ENCODE assay signal across 30 cellular contexts in genomic region chr6:74602206-74602605, GRCh38.
"Had no signal": no experiment of that assay in that cellular context is flagged by ENCODE, and none has a peak within 500 bp of the region (broad histone marks: within the 10 kb centered on the region; RNA-seq: fewer than 3 reads in every experiment).

No MANE protein-coding gene starts in this region.

- ATAC-seq: naive thymus-derived CD4-positive, alpha-beta T cell; natural killer cell; psoas muscle; right cardiac atrium; right lobe of liver; stimulated activated effector memory CD8-positive, alpha-beta T cell treated with anti-CD3 and anti-CD28 coated beads, Interleukin-12 subunit alpha, Interleukin-12 subunit beta, amount 100 ng/mL, for 72 hours; stimulated activated naive B cell treated with anti-CD40 and anti-IgM and Interleukin-4, amounts not matched to agents 10 μg/mL and 1 μg/mL and 100 μg/mL, for 72 hours; stimulated activated naive CD8-positive, alpha-beta T cell treated with anti-CD3 and anti-CD28 coated beads, Interleukin-15, amount 100 ng/mL, for 72 hours; stimulated activated naive CD8-positive, alpha-beta T cell treated with anti-CD3 and anti-CD28 coated beads, Interleukin-15, Interleukin-2, amounts not matched to agents 100 U/mL and 50 U/mL, for 24 hours; upper lobe of right lung had no signal

- H3K4me1 Mint-ChIP-seq: naive thymus-derived CD4-positive, alpha-beta T cell; natural killer cell; stimulated activated effector memory CD8-positive, alpha-beta T cell treated with anti-CD3 and anti-CD28 coated beads, Interleukin-12 subunit alpha, Interleukin-12 subunit beta, amount 100 ng/mL, for 72 hours; stimulated activated naive CD8-positive, alpha-beta T cell treated with anti-CD3 and anti-CD28 coated beads, Interleukin-15, amount 100 ng/mL, for 72 hours had no signal

- H3K36me3 Mint-ChIP-seq: naive thymus-derived CD4-positive, alpha-beta T cell; natural killer cell; stimulated activated effector memory CD8-positive, alpha-beta T cell treated with anti-CD3 and anti-CD28 coated beads, Interleukin-12 subunit alpha, Interleukin-12 subunit beta, amount 100 ng/mL, for 72 hours; stimulated activated naive B cell treated with anti-CD40 and anti-IgM and Interleukin-4, amounts not matched to agents 10 μg/mL and 1 μg/mL and 100 μg/mL, for 72 hours; type B pancreatic cell had no signal

- DNase-seq: naive thymus-derived CD4-positive, alpha-beta T cell; natural killer cell; nucleus accumbens; ovary; posterior cingulate gyrus; psoas muscle; right cardiac atrium; right lobe of liver; sigmoid colon; small intestine; stimulated activated CD4-positive, alpha-beta T cell treated with anti-CD3 and anti-CD28 coated beads, Interleukin-15, amount 100 ng/mL, for 24 hours; stimulated activated CD4-positive, alpha-beta T cell treated with anti-CD3 and anti-CD28 coated beads, Interleukin-2, amount 100 ng/mL, for 24 hours; stimulated activated CD4-positive, alpha-beta T cell treated with anti-CD3 and anti-CD28 coated beads, Interleukin-2, amount 100 ng/mL, for 48 hours; stimulated activated CD4-positive, alpha-beta T cell treated with anti-CD3 and anti-CD28 coated beads, Interleukin-4, amount 100 ng/mL, for 24 hours; stimulated activated naive B cell treated with anti-CD40 and anti-IgM and Interleukin-4, amounts not matched to agents 10 μg/mL and 1 μg/mL and 100 μg/mL, for 72 hours; stimulated activated naive CD8-positive, alpha-beta T cell treated with anti-CD3 and anti-CD28 coated beads, Interleukin-15, amount 100 ng/mL, for 72 hours; stimulated activated naive CD8-positive, alpha-beta T cell treated with anti-CD3 and anti-CD28 coated beads, Interleukin-15, Interleukin-2, amounts not matched to agents 100 U/mL and 50 U/mL, for 24 hours; substantia nigra; testis; tibial artery; transverse colon; upper lobe of right lung; uterus had no signal

- H3K9me3 Mint-ChIP-seq: naive thymus-derived CD4-positive, alpha-beta T cell; type B pancreatic cell had no signal

- H3K4me3 Mint-ChIP-seq: naive thymus-derived CD4-positive, alpha-beta T cell; natural killer cell; nephron; stimulated activated effector memory CD8-positive, alpha-beta T cell treated with anti-CD3 and anti-CD28 coated beads, Interleukin-12 subunit alpha, Interleukin-12 subunit beta, amount 100 ng/mL, for 72 hours; stimulated activated naive B cell treated with anti-CD40 and anti-IgM and Interleukin-4, amounts not matched to agents 10 μg/mL and 1 μg/mL and 100 μg/mL, for 72 hours; stimulated activated naive CD8-positive, alpha-beta T cell treated with anti-CD3 and anti-CD28 coated beads, Interleukin-15, amount 100 ng/mL, for 72 hours; type B pancreatic cell had no signal

- H3K27me3 ChIP-seq: neutrophil, ovary, right lobe of liver, sigmoid colon, suprapubic skin, testis, tibial artery, transverse colon, upper lobe of right lung, uterus had no signal

- H3K9ac ChIP-seq: parathyroid adenoma had no signal

- H3K4me1 ChIP-seq: parathyroid adenoma, psoas muscle, right lobe of liver, suprapubic skin, testis, uterus had no signal

- H3K4me3 ChIP-seq: ovary, psoas muscle, right lobe of liver, sigmoid colon, suprapubic skin, testis, tibial artery, transverse colon, upper lobe of right lung, uterus had no signal

- H3K79me2 ChIP-seq: parathyroid adenoma had no signal

- H3K27ac Mint-ChIP-seq: naive thymus-derived CD4-positive, alpha-beta T cell; natural killer cell; nephron; progenitor cell of endocrine pancreas; stimulated activated effector memory CD8-positive, alpha-beta T cell treated with anti-CD3 and anti-CD28 coated beads, Interleukin-12 subunit alpha, Interleukin-12 subunit beta, amount 100 ng/mL, for 72 hours; stimulated activated naive B cell treated with anti-CD40 and anti-IgM and Interleukin-4, amounts not matched to agents 10 μg/mL and 1 μg/mL and 100 μg/mL, for 72 hours; stimulated activated naive CD8-positive, alpha-beta T cell treated with anti-CD3 and anti-CD28 coated beads, Interleukin-15, amount 100 ng/mL, for 72 hours; type B pancreatic cell had no signal

- H3K27ac ChIP-seq: neutrophil, ovary, parathyroid adenoma, psoas muscle, right lobe of liver, sigmoid colon, suprapubic skin, testis, tibial artery, transverse colon, upper lobe of right lung, uterus had no signal

- H3K36me3 ChIP-seq: neutrophil, ovary, right lobe of liver, sigmoid colon, suprapubic skin, tibial artery, transverse colon, upper lobe of right lung, uterus had no signal

- H2AFZ ChIP-seq: parathyroid adenoma had no signal

- H3K27me3 Mint-ChIP-seq: naive thymus-derived CD4-positive, alpha-beta T cell; progenitor cell of endocrine pancreas; stimulated activated naive B cell treated with anti-CD40 and anti-IgM and Interleukin-4, amounts not matched to agents 10 μg/mL and 1 μg/mL and 100 μg/mL, for 72 hours; stimulated activated naive CD8-positive, alpha-beta T cell treated with anti-CD3 and anti-CD28 coated beads, Interleukin-15, amount 100 ng/mL, for 72 hours; type B pancreatic cell had no signal

- FAIRE-seq: small intestine had no signal

- H3K9me3 ChIP-seq: neutrophil, ovary, psoas muscle, right lobe of liver, sigmoid colon, suprapubic skin, testis, tibial artery, transverse colon, upper lobe of right lung, uterus had no signal
